10 cellular contexts compared by ENCODE assay signal in genomic region chr5:173884402-173885053, GRCh38. TPM values are rescaled to one million over a fixed set of nuclear protein-coding genes. Genes with fewer than 3 reads are reported as not detected.
DNase-seq lines count a peak whose midpoint lies in the region; ATAC-seq and TF ChIP-seq lines count a peak whose summit lies in the region.
"Had no signal": no experiment of that assay in that cellular context is flagged by ENCODE, and none has a peak within 500 bp of the region (broad histone marks: within the 10 kb centered on the region; RNA-seq: fewer than 3 reads in every experiment).

No MANE protein-coding gene starts in this region.

- CTCF ChIA-PET in CD4-positive, alpha-beta T cell (lab: Charles Lee), result interaction anchor here (0.6 to 2.6 kb wide), 5 partner anchors 8 to 269 kb away, joined by 3 to 10 read pairs (median 4); partner anchors contain the start of gene BOD1

- H3K79me2 ChIP-seq in GM23338 (replicated peaks; ENCODE audit: insufficient read depth) (no peaks in the 10 kb centered on the region), hepatocyte (peaks cover 10% of the 10 kb centered on the region)

- H3K36me3 ChIP-seq in GM23338 (ENCODE audit: insufficient read depth) (no peaks in the 10 kb centered on the region; the same call in 1 of the 2 replicates), hepatocyte (replicated peaks; ENCODE audit: insufficient read depth, low read depth) (no peaks in the 10 kb centered on the region), gastroesophageal sphincter (no peaks in the 10 kb centered on the region)

- peak in 8 of 10 experiments; percentile 12 to 44 (median 30) for DNase-seq in CD4-positive, alpha-beta T cell
- DNase-seq in GM23338 (ENCODE audit: low spot score) (no peak), hepatocyte (ENCODE audit: low spot score) (peak; percentile 37), SHP77 (lab: John Stamatoyannopoulos, UW) (no peak)
- DNase-seq in activated CD4-positive, alpha-beta T cell treated with anti-CD3 and anti-CD28 coated beads for 1 hour, result peak; percentile 14

- H3K9me3 Mint-ChIP-seq in CD4-positive, alpha-beta T cell, result no peaks in the 10 kb centered on the region
- no peaks in the 10 kb centered on the region; the same call in 2 of the 3 replicates for H3K9me3 Mint-ChIP-seq in GM23338

- 47% methylated on average over 2 of the region's 2 CpGs for WGBS in hepatocyte (ENCODE audit: low lambda C conversion rate, missing lambda C conversion rate)
- 57 to 67% methylated on average over 1 to 2 of the region's 2 CpGs for WGBS in gastroesophageal sphincter (ENCODE audit: low coverage in 1 of 2), 2 donors

- no peaks in the 10 kb centered on the region for H4K20me1 ChIP-seq in GM23338 (replicated peaks; ENCODE audit: insufficient read depth)
- peaks cover 6% of the 10 kb centered on the region for H4K20me1 ChIP-seq in hepatocyte (ENCODE audit: insufficient read depth, poor library complexity, severe bottlenecking)

- intact Hi-C loops in CD4-positive, alpha-beta T cell (cut with DNase I, micrococcal nuclease), result loop anchor here in 1 of 2 experiments (5.0 to 10.0 kb wide), 3 partner anchors 88 to 900 kb away; partner anchors contain the start of genes ATP6V0E1 and CREBRF

- peaks cover 57% of the 10 kb centered on the region for H3K4me1 Mint-ChIP-seq in CD4-positive, alpha-beta T cell (ENCODE audit: low read depth)
- peaks cover 12% of the 10 kb centered on the region for H3K4me1 Mint-ChIP-seq in GM23338

- ATAC-seq in CD4-positive, alpha-beta T cell (ENCODE audit: poor library complexity), result no peak
- no peak for ATAC-seq in GM23338
- no peak for ATAC-seq in GM21381 (IDR thresholded peaks at IDR 0.05; ENCODE audit: unreplicated experiment)
- ATAC-seq in gastroesophageal sphincter, result no peak
- no peak for ATAC-seq in HG03108 (IDR thresholded peaks at IDR 0.05; ENCODE audit: unreplicated experiment)
- ATAC-seq: HCT116 had no signal

- H3K9me3 ChIP-seq in CD4-positive, alpha-beta T cell (ENCODE audit: control insufficient read depth, low read length), result no peaks in the 10 kb centered on the region
- H3K9me3 ChIP-seq in hepatocyte (ENCODE audit: low read depth) (no peaks in the 10 kb centered on the region), gastroesophageal sphincter (no peaks in the 10 kb centered on the region)

- peaks cover 7% of the 10 kb centered on the region for H3K36me3 Mint-ChIP-seq in CD4-positive, alpha-beta T cell (ENCODE audit: low read depth)
- H3K36me3 Mint-ChIP-seq in GM23338 (ENCODE audit: low read depth), result no peaks in the 10 kb centered on the region

- H3K4me2 ChIP-seq in GM23338, result no peak overlapping the region
- H3K4me2 ChIP-seq in hepatocyte, result no peak overlapping the region

- no peak for TF ChIP-seq POLR2A in gastroesophageal sphincter (IDR thresholded peaks at IDR 0.05)

- peak overlapping the region; percentile 56 for H3K4me3 Mint-ChIP-seq in CD4-positive, alpha-beta T cell
- no peak overlapping the region for H3K4me3 Mint-ChIP-seq in GM23338

- no peaks in the 10 kb centered on the region for H3F3A ChIP-seq in GM23338 (replicated peaks; ENCODE audit: low read depth)

- H3K4me1 ChIP-seq in GM23338 (ENCODE audit: insufficient read depth) (peaks cover 10% of the 10 kb centered on the region), hepatocyte (ENCODE audit: insufficient read depth) (peaks cover 18% of the 10 kb centered on the region), gastroesophageal sphincter (peaks cover 0 to 11% (median 0%) of the 10 kb centered on the region in 3 donors)

- 0 out of 2 replicates have a peak overlapping the region, but pooled peaks have one; percentile 33 for H2AFZ ChIP-seq in GM23338
- H2AFZ ChIP-seq in hepatocyte, result no peak overlapping the region

- peak overlapping the region; percentile 52 for H3K27ac Mint-ChIP-seq in CD4-positive, alpha-beta T cell
- H3K27ac Mint-ChIP-seq in GM23338, result no peak overlapping the region
- H3K27ac Mint-ChIP-seq: progenitor cell of endocrine pancreas had no signal

- no peak overlapping the region for H3K27ac ChIP-seq in CD4-positive, alpha-beta T cell (ENCODE audit: low read depth, low read length)
- H3K27ac ChIP-seq in GM23338 (ENCODE audit: low read depth) (no peak overlapping the region), hepatocyte (peak overlapping the region; percentile 84), gastroesophageal sphincter (no peak overlapping the region)

- no peaks in the 10 kb centered on the region for H3K27me3 Mint-ChIP-seq in CD4-positive, alpha-beta T cell
- H3K27me3 Mint-ChIP-seq in GM23338 (ENCODE audit: insufficient read depth, low read depth, poor library complexity), result peaks cover 6% of the 10 kb centered on the region

- H3K27me3 ChIP-seq in CD4-positive, alpha-beta T cell (ENCODE audit: control insufficient read depth, insufficient read depth, low read length), result no peaks in the 10 kb centered on the region
- H3K27me3 ChIP-seq in GM23338 (ENCODE audit: insufficient read depth) (no peaks in the 10 kb centered on the region), hepatocyte (no peaks in the 10 kb centered on the region), gastroesophageal sphincter (no peaks in the 10 kb centered on the region)

- TF ChIP-seq EP300 in gastroesophageal sphincter (IDR thresholded peaks at IDR 0.05), result no peak

- POLR2A ChIA-PET in CD4-positive, alpha-beta T cell (lab: Charles Lee), result interaction anchor here (0.8 to 2.4 kb wide), 4 partner anchors 10 to 269 kb away, joined by 3 to 21 read pairs (median 7); partner anchors contain the start of gene BOD1

- no peak for TF ChIP-seq CTCF in CD4-positive, alpha-beta T cell (IDR thresholded peaks at IDR 0.05)
- TF ChIP-seq CTCF in GM23338 (conservative IDR thresholded peaks at IDR 0.05; ENCODE audit: low read depth in 2 of 2) (no peak), hepatocyte (IDR thresholded peaks at IDR 0.05; ENCODE audit: poor library complexity) (no peak), gastroesophageal sphincter (IDR thresholded peaks at IDR 0.05) (no peak)

- H3K9me2 ChIP-seq in GM23338 (ENCODE audit: insufficient read depth) (no peaks in the 10 kb centered on the region), hepatocyte (replicated peaks; ENCODE audit: insufficient read depth) (no peaks in the 10 kb centered on the region)

- H3K4me3 ChIP-seq in GM23338, result no peak overlapping the region
- H3K4me3 ChIP-seq in hepatocyte, result no peak overlapping the region
- H3K4me3 ChIP-seq in gastroesophageal sphincter, result no peak overlapping the region

TF ChIP-seq in GM23338, 12 proteins besides CTCF, POLR2A, EP300 and RAD21 (continues in another document):
- TF ChIP-seq REST (IDR thresholded peaks at IDR 0.05; ENCODE audit: unreplicated experiment) (no peak), CREB1 (CRISPR knock-in tag; IDR thresholded peaks at IDR 0.05; ENCODE audit: low read depth) (no peak), ZNF331 (CRISPR knock-in tag; IDR thresholded peaks at IDR 0.05; ENCODE audit: low read depth) (no peak), NANOG (IDR thresholded peaks at IDR 0.05; ENCODE audit: borderline replicate concordance) (no peak), EZH2 (IDR thresholded peaks at IDR 0.05; ENCODE audit: low read depth, unreplicated experiment) (no peak), JUNB (IDR thresholded peaks at IDR 0.05; ENCODE audit: unreplicated experiment) (no peak), EZH2phosphoT487 (IDR thresholded peaks at IDR 0.05; ENCODE audit: unreplicated experiment) (no peak), ETS1 (IDR thresholded peaks at IDR 0.05) (no peak)

RNA-seq across cellular contexts. Expression of gene CPEB4, which starts 3.6 kb away (rescaled TPM):
- 10 to 100 TPM; 18.3 to 19.2 TPM for total RNA-seq in CD4-positive, alpha-beta T cell
- total RNA-seq in GM23338 (2014; rRNA removed; shearing (Covaris generic)), result 7.3 and 10.2 TPM in 2 replicates
- polyA plus RNA-seq in GM23338 (2016; fragmentation: Nextera tagmentation; extraction: Ambion mirVana), result 4.7 and 5.9 TPM in 2 replicates
- total RNA-seq in hepatocyte, result 49.2 and 49.7 TPM in 2 replicates
- 12.0 and 13.3 TPM in 2 replicates for polyA plus RNA-seq in hepatocyte
- 10 to 100 TPM; 43.3 to 60.6 (median 52.4) TPM for total RNA-seq in gastroesophageal sphincter

Comparison
In these comparisons a context has a peak if more than half of its experiments do, and no peak if none do; other contexts are left out.
1. DNase-seq: peak in CD4-positive, alpha-beta T cell (8 of 10), activated CD4-positive, alpha-beta T cell treated with anti-CD3 and anti-CD28 coated beads for 1 hour (single experiment) and hepatocyte (single experiment); none in GM23338 (single experiment) and SHP77 (0 of 2).